In the genomic region with DNA sequence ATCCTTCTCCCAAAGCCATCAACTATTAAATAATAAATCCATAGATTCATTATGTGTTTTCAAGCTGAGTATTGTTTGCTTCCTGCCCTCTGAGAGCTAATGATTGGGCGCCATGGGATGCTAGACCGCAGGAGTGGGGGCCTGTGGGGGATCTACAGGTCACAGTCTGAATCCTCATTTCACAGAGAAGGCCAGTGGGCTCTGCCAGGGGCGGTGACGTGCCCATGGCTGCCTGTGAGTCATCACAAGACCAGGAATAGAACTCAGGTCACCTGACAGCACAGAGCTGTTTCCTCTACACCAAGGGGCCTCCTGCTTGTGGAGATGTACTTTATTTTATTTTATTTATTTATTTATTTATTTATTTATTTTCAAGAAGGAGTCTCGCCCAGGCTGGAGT, we compare ENCODE assay signal across 1 cellular context.
TF ChIP-seq lines count a peak whose summit lies in the region.

No MANE protein-coding gene starts in this region.

TF ChIP-seq in GM23338, 12 proteins besides CTCF, POLR2A, EP300 and RAD21 (continued from another document):
- TF ChIP-seq EZH2phosphoT487 (IDR thresholded peaks at IDR 0.05; ENCODE audit: unreplicated experiment) (no peak), JUNB (IDR thresholded peaks at IDR 0.05; ENCODE audit: unreplicated experiment) (no peak), CREB1 (CRISPR knock-in tag; IDR thresholded peaks at IDR 0.05; ENCODE audit: low read depth) (no peak), ZNF331 (CRISPR knock-in tag; IDR thresholded peaks at IDR 0.05; ENCODE audit: low read depth) (no peak), ETS1 (IDR thresholded peaks at IDR 0.05) (no peak)
